ENCODE assay signal across 9 cellular contexts in genomic region chr10:61692447-61692846, GRCh38. TPM values are rescaled to one million over a fixed set of nuclear protein-coding genes. Genes with fewer than 3 reads are reported as not detected.
"Had no signal": no experiment of that assay in that cellular context is flagged by ENCODE, and none has a peak within 500 bp of the region (broad histone marks: within the 10 kb centered on the region; RNA-seq: fewer than 3 reads in every experiment).

No MANE protein-coding gene starts in this region.

- H3K9me3 Mint-ChIP-seq: GM23338 had no signal

- H3K4me2 ChIP-seq: GM23338 had no signal

- H3K27ac Mint-ChIP-seq: GM23338, H9, IgD-negative memory B cell had no signal

- H3K4me1 Mint-ChIP-seq: GM23338, H9, IgD-negative memory B cell had no signal

- H2AFZ ChIP-seq: GM23338 had no signal

- H3K4me3 ChIP-seq: GM23338 had no signal

- H3K4me3 Mint-ChIP-seq: GM23338, H9 had no signal

- DNase-seq: H9, HCEC 1CT, KBM-7 had no signal

- FAIRE-seq: H1, H54, HepG2 had no signal

- H3K36me3 Mint-ChIP-seq: IgD-negative memory B cell had no signal

- ATAC-seq: GM23338, HepG2 had no signal

RNA-seq across cellular contexts. Expression of gene CABCOCO1, which starts 29.7 kb away (rescaled TPM):
- total RNA-seq: GM23338, H1, H9, HepG2, HT1080 had no signal
